Comparison of ENCODE assay signal across 20 cellular contexts in the genomic region with DNA sequence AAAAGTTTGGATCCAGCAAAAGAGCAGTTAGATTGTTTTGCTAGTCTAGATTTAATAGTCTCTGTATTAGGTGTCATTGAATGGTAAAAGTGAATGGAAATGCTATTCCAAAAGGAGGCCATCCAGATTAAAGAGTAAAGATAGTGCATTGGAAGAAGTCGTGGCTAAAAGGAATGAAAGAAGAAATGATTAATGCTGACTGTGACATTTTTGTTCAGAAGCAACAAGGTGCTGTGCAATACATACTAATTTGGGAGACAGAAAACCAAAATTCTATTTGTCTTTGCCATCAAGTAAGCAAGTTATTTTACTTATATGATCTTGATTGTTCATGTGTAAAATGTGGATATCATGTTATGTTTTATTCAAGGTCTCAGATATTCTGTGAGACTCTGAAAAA.
DNase-seq lines count a peak whose midpoint lies in the region; ATAC-seq, FAIRE-seq and TF ChIP-seq lines count a peak whose summit lies in the region.
"Had no signal": no experiment of that assay in that cellular context is flagged by ENCODE, and none has a peak within 500 bp of the region (broad histone marks: within the 10 kb centered on the region; RNA-seq: fewer than 3 reads in every experiment).

No MANE protein-coding gene starts in this region.

- 77% methylated on average over 1 of the region's 1 CpG; no CpG with 5 or more reads in 1 of the 2 experiments for WGBS in H1 (ENCODE audit: extremely low coverage in 1 of 2, insufficient coverage in 1 of 2, insufficient read length in 1 of 2, insufficient replicate concordance in 2 of 2, low coverage in 1 of 2, low lambda C conversion rate in 2 of 2, missing lambda C conversion rate in 1 of 2), 2 experiments

- no peak overlapping the region for H3K27ac ChIP-seq in H1 (ENCODE audit: low read depth, low read length)

- no peak overlapping the region for H2BK12ac ChIP-seq in H1 (ENCODE audit: low read depth, low read length)

- H2AK5ac ChIP-seq in H1 (ENCODE audit: low read depth, low read length): no peak overlapping the region

- H3K4me3 ChIP-seq in H1 (ENCODE audit: extremely low read depth in 1 of 4, insufficient read depth in 2 of 4, low read depth in 3 of 4, low read length in 4 of 4): no peak overlapping the region

- H3K79me1 ChIP-seq in H1 (ENCODE audit: low read depth, low read length): no peaks in the 10 kb centered on the region

- no peak for ATAC-seq in stimulated activated naive CD8-positive, alpha-beta T cell treated with anti-CD3 and anti-CD28 coated beads, Interleukin-15, Interleukin-2, amounts not matched to agents 100 U/mL and 50 U/mL, for 24 hours

- no peak overlapping the region for H3K56ac ChIP-seq in H1 (replicated peaks; ENCODE audit: insufficient read length, low read depth, low read length)

- no peak overlapping the region for H4K5ac ChIP-seq in H1 (ENCODE audit: insufficient read length, low read depth, low read length)

- POLR2A ChIA-PET in H1 (lab: Charles Lee; ENCODE audit: partially characterized antibody): no interaction called here

- H3K23me2 ChIP-seq in H1 (ENCODE audit: low read depth, low read length): no peaks in the 10 kb centered on the region; the same call in 1 of the 2 replicates

- H3K27me3 Mint-ChIP-seq in activated CD4-positive, alpha-beta T cell treated with anti-CD3 and anti-CD28 coated beads, Interleukin-2, amount 10 ng/mL, durations not matched to agents 24 days and 14 days: no peaks in the 10 kb centered on the region
- H3K27me3 Mint-ChIP-seq in stimulated activated naive CD8-positive, alpha-beta T cell treated with anti-CD3 and anti-CD28 coated beads, Interleukin-15, Interleukin-2, amounts not matched to agents 100 ng/mL and 50 ng/mL, for 24 hours: no peaks in the 10 kb centered on the region
- H3K27me3 Mint-ChIP-seq: CD4-positive, CD25-positive, alpha-beta regulatory T cell had no signal

- peaks cover 67% of the 10 kb centered on the region for H3K36me3 Mint-ChIP-seq in activated CD4-positive, alpha-beta T cell treated with anti-CD3 and anti-CD28 coated beads, Interleukin-2, amount 10 ng/mL, durations not matched to agents 24 days and 14 days (ENCODE audit: low read depth)
- peaks cover 82% of the 10 kb centered on the region for H3K36me3 Mint-ChIP-seq in stimulated activated naive CD8-positive, alpha-beta T cell treated with anti-CD3 and anti-CD28 coated beads, Interleukin-15, Interleukin-2, amounts not matched to agents 100 ng/mL and 50 ng/mL, for 24 hours (ENCODE audit: low read depth)

- H3K27me3 ChIP-seq in H1 (replicated peaks in 1 of 4; ENCODE audit: control insufficient read depth in 3 of 4, extremely low read depth in 1 of 4, insufficient read depth in 3 of 4, low read length in 3 of 4): no peaks in the 10 kb centered on the region
- H3K27me3 ChIP-seq: BE2C had no signal

- no peak overlapping the region for H2AFZ ChIP-seq in H1 (ENCODE audit: low read length)

- no peak overlapping the region for H2BK20ac ChIP-seq in H1 (ENCODE audit: low read length)

- H4K91ac ChIP-seq in H1 (replicated peaks; ENCODE audit: insufficient read length, low read length): no peak overlapping the region

- H3K9me3 ChIP-seq in H1 (ENCODE audit: insufficient read depth in 2 of 2, low read depth in 1 of 2, low read length in 1 of 2): no peaks in the 10 kb centered on the region
- H3K9me3 ChIP-seq: BE2C had no signal

- no peak overlapping the region for H3K9ac ChIP-seq in H1 (replicated peaks in 1 of 4; ENCODE audit: extremely low read depth in 1 of 4, low read depth in 3 of 4, low read length in 3 of 4)

- intact Hi-C loops in activated CD4-positive, alpha-beta T cell treated with anti-CD3 and anti-CD28 coated beads, Interleukin-2, amount 10 ng/mL, durations not matched to agents 24 days and 14 days (cut with micrococcal nuclease): no loop called here

- no peaks in the 10 kb centered on the region for H3K9me3 Mint-ChIP-seq in activated CD4-positive, alpha-beta T cell treated with anti-CD3 and anti-CD28 coated beads, Interleukin-2, amount 10 ng/mL, durations not matched to agents 24 days and 14 days
- H3K9me3 Mint-ChIP-seq in stimulated activated naive CD8-positive, alpha-beta T cell treated with anti-CD3 and anti-CD28 coated beads, Interleukin-15, Interleukin-2, amounts not matched to agents 100 ng/mL and 50 ng/mL, for 24 hours: no peaks in the 10 kb centered on the region
- H3K9me3 Mint-ChIP-seq: CD4-positive, CD25-positive, alpha-beta regulatory T cell; H9 had no signal

- no peak overlapping the region for H3K14ac ChIP-seq in H1 (ENCODE audit: insufficient read length)

- peak overlapping the region; percentile 35 for H3K27ac Mint-ChIP-seq in activated CD4-positive, alpha-beta T cell treated with anti-CD3 and anti-CD28 coated beads, Interleukin-2, amount 10 ng/mL, durations not matched to agents 24 days and 14 days
- H3K27ac Mint-ChIP-seq in stimulated activated naive CD8-positive, alpha-beta T cell treated with anti-CD3 and anti-CD28 coated beads, Interleukin-15, Interleukin-2, amounts not matched to agents 100 ng/mL and 50 ng/mL, for 24 hours: peak overlapping the region; percentile 36

- no peak overlapping the region for H3K4me2 ChIP-seq in H1 (ENCODE audit: insufficient read depth in 1 of 2, low read depth in 2 of 2, low read length in 2 of 2)

- H3K4me3 Mint-ChIP-seq in activated CD4-positive, alpha-beta T cell treated with anti-CD3 and anti-CD28 coated beads, Interleukin-2, amount 10 ng/mL, durations not matched to agents 24 days and 14 days: no peak overlapping the region
- H3K4me3 Mint-ChIP-seq in stimulated activated naive CD8-positive, alpha-beta T cell treated with anti-CD3 and anti-CD28 coated beads, Interleukin-15, Interleukin-2, amounts not matched to agents 100 ng/mL and 50 ng/mL, for 24 hours: peak overlapping the region; percentile 7
- H3K4me3 Mint-ChIP-seq: CD4-positive, CD25-positive, alpha-beta regulatory T cell; H9 had no signal

- H3K4me1 ChIP-seq in H1 (replicated peaks in 1 of 4; ENCODE audit: control insufficient read depth in 3 of 4, insufficient read depth in 4 of 4, low read length in 3 of 4): no peaks in the 10 kb centered on the region
- H3K4me1 ChIP-seq: BE2C had no signal

- H3K23ac ChIP-seq in H1 (ENCODE audit: insufficient read length): no peak overlapping the region

- no peak for DNase-seq in activated CD4-positive, alpha-beta T cell treated with anti-CD3 and anti-CD28 coated beads, Interleukin-2, amount 10 ng/mL, durations not matched to agents 24 days and 14 days
- no peak for DNase-seq in activated CD4-positive, alpha-beta T cell treated with anti-CD3 and anti-CD28 coated beads, Interleukin-2, amount 50 U/mL, for 4 hours
- no peak for DNase-seq in stimulated activated naive CD8-positive, alpha-beta T cell treated with anti-CD3 and anti-CD28 coated beads, Interleukin-15, Interleukin-2, amounts not matched to agents 100 U/mL and 50 U/mL, for 24 hours
- DNase-seq in H1 (ENCODE audit: low read depth in 1 of 2, low spot score in 2 of 2) (no peak), dermis blood vessel endothelial cell (no peak), middle frontal gyrus (ENCODE audit: extremely low spot score, low spot score) (no peak)
- DNase-seq: BE2C; Calu3; CD4-positive, CD25-positive, alpha-beta regulatory T cell; GF-D8; H9; KBM-7; NCI-H1105 treated with DMSO at 0.1 percent for 48 hours; NCI-H1694 treated with DMSO at 0.1 percent for 48 hours; NCI-H2227 treated with DMSO at 0.1 percent for 48 hours; NCI-H510A treated with DMSO at 0.1 percent for 48 hours; NCI-H774; OCI-M1; SHP77 had no signal

- no peak for FAIRE-seq in H1 (lab: Jason Lieb, UNC)

- H3K4me1 Mint-ChIP-seq in activated CD4-positive, alpha-beta T cell treated with anti-CD3 and anti-CD28 coated beads, Interleukin-2, amount 10 ng/mL, durations not matched to agents 24 days and 14 days: peaks cover 24% of the 10 kb centered on the region
- peaks cover 53% of the 10 kb centered on the region for H3K4me1 Mint-ChIP-seq in stimulated activated naive CD8-positive, alpha-beta T cell treated with anti-CD3 and anti-CD28 coated beads, Interleukin-15, Interleukin-2, amounts not matched to agents 100 ng/mL and 50 ng/mL, for 24 hours (ENCODE audit: low read depth)
- H3K4me1 Mint-ChIP-seq: H9 had no signal

- TF ChIP-seq EP300 in H1 (IDR thresholded peaks at IDR 0.05; ENCODE audit: borderline replicate concordance in 1 of 2, low read depth in 2 of 2, low read length in 2 of 2): no peak

- H4K20me1 ChIP-seq in H1 (replicated peaks in 1 of 2; ENCODE audit: control insufficient read depth in 1 of 2, insufficient read depth in 2 of 2, low read length in 2 of 2): no peaks in the 10 kb centered on the region

- no peak overlapping the region for H2BK120ac ChIP-seq in H1 (replicated peaks; ENCODE audit: low read depth, low read length)

- TF ChIP-seq RAD21 in H1 (IDR thresholded peaks at IDR 0.05 in 1 of 2, conservative IDR thresholded peaks at IDR 0.05 in 1 of 2; ENCODE audit: low read depth in 2 of 2, low read length in 2 of 2): no peak

- H3K36me3 ChIP-seq in H1 (ENCODE audit: control insufficient read depth in 2 of 4, insufficient read depth in 4 of 4, low read length in 3 of 4): peaks cover 0 to 64% (median 29%) of the 10 kb centered on the region in 4 experiments; a peak in 6 of 8 replicates

- no peak overlapping the region for H4K8ac ChIP-seq in H1 (ENCODE audit: extremely low read depth, insufficient read depth, low read length)

- no peak for TF ChIP-seq CTCF in H1 (IDR thresholded peaks at IDR 0.05; ENCODE audit: control extremely low read depth in 1 of 3, insufficient read depth in 1 of 3, low read depth in 1 of 3, low read length in 3 of 3)

- no peak overlapping the region for H2BK5ac ChIP-seq in H1 (ENCODE audit: low read depth, low read length)

- no peak overlapping the region for H3K18ac ChIP-seq in H1 (ENCODE audit: extremely low read depth, low read length)

- no peak overlapping the region for H3K4ac ChIP-seq in H1 (replicated peaks; ENCODE audit: insufficient read length, low read depth, low read length)

- CTCF ChIA-PET in H1 (lab: Charles Lee; ENCODE audit: partially characterized antibody): no interaction called here

- no peak overlapping the region for H2BK15ac ChIP-seq in H1 (ENCODE audit: low read length)

- TF ChIP-seq POLR2A in H1 (IDR thresholded peaks at IDR 0.05; ENCODE audit: control extremely low read depth in 1 of 2, low read depth in 2 of 2, low read length in 2 of 2): no peak

- H3K79me2 ChIP-seq in H1 (ENCODE audit: control insufficient read depth in 1 of 2, insufficient read depth in 2 of 2, low read length in 2 of 2): peaks cover 0 to 5% of the 10 kb centered on the region in 2 experiments; a peak in 2 of 4 replicates

TF ChIP-seq in H1, 55 proteins besides CTCF, POLR2A, EP300 and RAD21:
- TF ChIP-seq MAFK (IDR thresholded peaks at IDR 0.05; ENCODE audit: low read depth, low read length) (peak; percentile 66; the same call in 1 of the 2 replicates), JUND (IDR thresholded peaks at IDR 0.05; ENCODE audit: low read length) (no peak), HDAC2 (IDR thresholded peaks at IDR 0.05; ENCODE audit: borderline replicate concordance in 1 of 2, low read depth in 2 of 2, low read length in 2 of 2) (no peak)
